In the genomic region with DNA sequence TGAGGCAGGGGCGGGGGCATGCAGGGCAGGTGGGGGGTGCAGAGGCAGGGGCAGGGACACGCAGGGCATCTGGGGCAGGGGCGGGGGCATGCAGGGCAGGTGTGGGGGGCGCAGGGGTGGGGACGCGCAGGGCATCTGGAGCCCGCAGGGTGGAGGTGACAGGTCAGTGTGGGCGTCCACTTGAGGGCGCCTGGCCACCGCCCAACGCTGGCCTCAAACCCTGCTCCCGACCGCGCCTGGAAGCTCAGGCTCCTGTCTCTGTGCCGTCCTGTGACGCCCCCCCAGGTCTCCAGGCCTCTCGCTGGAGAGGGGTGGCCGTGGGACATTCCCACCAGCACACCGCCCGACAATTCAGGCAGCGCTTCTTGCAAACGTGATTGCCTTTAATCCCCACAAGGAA, we compare ENCODE assay signal across 10 cellular contexts. TPM values are rescaled to one million over a fixed set of nuclear protein-coding genes. Genes with fewer than 3 reads are reported as not detected.
DNase-seq lines count a peak whose midpoint lies in the region; ATAC-seq and TF ChIP-seq lines count a peak whose summit lies in the region.
"Not testable (repeated sequence)": the region's sequence is repeated elsewhere in the genome, so short reads cannot be mapped to it uniquely, and the experiment has no call there.
"Had no signal": no experiment of that assay in that cellular context is flagged by ENCODE, and none has a peak within 500 bp of the region (broad histone marks: within the 10 kb centered on the region; RNA-seq: fewer than 3 reads in every experiment).

No MANE protein-coding gene starts in this region.

- H3K9me3 ChIP-seq in H9 (ENCODE audit: control insufficient read depth, low read depth, low read length); heart left ventricle; left lung; osteoblast (ENCODE audit: low read depth, low read length); aorta (ENCODE audit: control insufficient read depth, low read length): not testable (repeated sequence)

- H2BK5ac ChIP-seq in H9 (ENCODE audit: insufficient read length, low read length), result not testable (repeated sequence)

- not testable (repeated sequence) for H3K4me3 ChIP-seq in heart left ventricle; left lung; osteoblast (ENCODE audit: insufficient read depth, low read length); aorta (ENCODE audit: low read length in 2 of 2)

- not testable (repeated sequence) for H2BK20ac ChIP-seq in H9 (ENCODE audit: low read depth, low read length, poor library complexity, severe bottlenecking)

- not testable (repeated sequence) for H2BK120ac ChIP-seq in H9 (ENCODE audit: low read depth, low read length, poor library complexity, severe bottlenecking)

- not testable (repeated sequence) for H3K4me3 Mint-ChIP-seq in H9; WTC11; stimulated activated memory B cell treated with anti-CD40 and anti-IgM and Interleukin-4, amounts not matched to agents 10 μg/mL and 1 μg/mL and 100 μg/mL, for 72 hours

- H2BK15ac ChIP-seq in H9 (ENCODE audit: low read depth, low read length), result not testable (repeated sequence)

- H2BK12ac ChIP-seq in H9 (ENCODE audit: insufficient read length, low read depth, low read length), result not testable (repeated sequence)

- H3K4me1 ChIP-seq in H9 (ENCODE audit: insufficient read depth, low read length); heart left ventricle; left lung; osteoblast (ENCODE audit: insufficient read depth, low read length); aorta (ENCODE audit: control insufficient read depth in 1 of 2, insufficient read depth in 2 of 2, low read length in 2 of 2): not testable (repeated sequence)

- H4K8ac ChIP-seq in H9 (replicated peaks; ENCODE audit: insufficient read length, low read depth, low read length), result not testable (repeated sequence)

- CTCF ChIA-PET in WTC11 (lab: Charles Lee), result not testable (repeated sequence)

- not testable (repeated sequence) for H2AFZ ChIP-seq in H9 (ENCODE audit: low read length); osteoblast (ENCODE audit: low read length)

- not testable (repeated sequence) for H3K4me1 Mint-ChIP-seq in H9; WTC11; stimulated activated memory B cell treated with anti-CD40 and anti-IgM and Interleukin-4, amounts not matched to agents 10 μg/mL and 1 μg/mL and 100 μg/mL, for 72 hours

- not testable (repeated sequence) for H3K23me2 ChIP-seq in H9 (ENCODE audit: insufficient read length, low read depth, low read length, poor library complexity, severe bottlenecking)

- POLR2A ChIA-PET in WTC11 (lab: Charles Lee), result not testable (repeated sequence)

- H4K20me1 ChIP-seq in H9 (ENCODE audit: control insufficient read depth, insufficient read depth, insufficient read length); osteoblast (ENCODE audit: insufficient read depth, low read length): not testable (repeated sequence)

- not testable (repeated sequence) for H3K23ac ChIP-seq in H9 (ENCODE audit: insufficient read length, low read depth, low read length)

- not testable (repeated sequence) for H3K27ac ChIP-seq in H9 (ENCODE audit: insufficient read length, low read depth, low read length); heart left ventricle; left lung; osteoblast (ENCODE audit: low read depth, low read length); aorta (ENCODE audit: low read depth in 1 of 2, low read length in 2 of 2)

- H4K91ac ChIP-seq in H9 (ENCODE audit: insufficient read length, low read depth, low read length), result not testable (repeated sequence)

- not testable (repeated sequence) for H2AK5ac ChIP-seq in H9 (ENCODE audit: insufficient read length, low read length)

- not testable (repeated sequence) for H3K18ac ChIP-seq in H9 (ENCODE audit: insufficient read length, low read depth, low read length)

- peak; percentile 27; the same call in 1 of the 3 replicates for TF ChIP-seq CTCF in H9 (conservative IDR thresholded peaks at IDR 0.05)
- TF ChIP-seq CTCF in WTC11 (IDR thresholded peaks at IDR 0.05); heart left ventricle (IDR thresholded peaks at IDR 0.05); left lung (IDR thresholded peaks at IDR 0.05); osteoblast (IDR thresholded peaks at IDR 0.05; ENCODE audit: extremely low read depth, low read depth, low read length): not testable (repeated sequence)

- peaks cover 0 to 22% (median 0%) of the 10 kb centered on the region in 9 donors for H3K36me3 ChIP-seq in heart left ventricle
- H3K36me3 ChIP-seq in left lung; osteoblast (ENCODE audit: insufficient read depth, low read length); aorta (ENCODE audit: control insufficient read depth in 1 of 2, insufficient read depth in 2 of 2, low read length in 1 of 2): not testable (repeated sequence)

- intact Hi-C loops in heart left ventricle (cut with DNase I), result loop anchor here in 7 of 10 donors (5.0 to 10.0 kb wide), 3 partner anchors 79 to 97 kb away; no protein-coding TSS in a partner anchor
- intact Hi-C loops in left lung (cut with DNase I); aorta (cut with DNase I): not testable (repeated sequence)

- H3K9me3 Mint-ChIP-seq in H9; WTC11; stimulated activated memory B cell treated with anti-CD40 and anti-IgM and Interleukin-4, amounts not matched to agents 10 μg/mL and 1 μg/mL and 100 μg/mL, for 72 hours: not testable (repeated sequence)

- H3K27ac Mint-ChIP-seq in H9; WTC11; stimulated activated memory B cell treated with anti-CD40 and anti-IgM and Interleukin-4, amounts not matched to agents 10 μg/mL and 1 μg/mL and 100 μg/mL, for 72 hours: not testable (repeated sequence)

- not testable (repeated sequence) for H3K9ac ChIP-seq in H9 (ENCODE audit: extremely low read depth, insufficient read length, low read length)

- peaks cover 0 to 23% (median 5%) of the 10 kb centered on the region in 3 experiments; a peak in 4 of 7 replicates for H3K36me3 Mint-ChIP-seq in H9 (ENCODE audit: insufficient read depth in 1 of 3, low read depth in 3 of 3)
- not testable (repeated sequence) for H3K36me3 Mint-ChIP-seq in WTC11; stimulated activated memory B cell treated with anti-CD40 and anti-IgM and Interleukin-4, amounts not matched to agents 10 μg/mL and 1 μg/mL and 100 μg/mL, for 72 hours

- not testable (repeated sequence) for H3K79me2 ChIP-seq in H9 (ENCODE audit: insufficient read depth, low read length); osteoblast (ENCODE audit: insufficient read depth, low read length)

- WGBS in H9 (ENCODE audit: extremely low coverage, insufficient read length, low lambda C conversion rate), result no CpG with 5 or more reads among the region's 22 CpGs
- 81 to 91% (median 84%) methylated on average over 21 to 22 of the region's 22 CpGs for WGBS in heart left ventricle, 4 donors
- WGBS in aorta, 2 donors, result 76 to 90% methylated on average over 21 to 22 of the region's 22 CpGs

- H3K4ac ChIP-seq in H9 (ENCODE audit: low read depth, low read length), result not testable (repeated sequence)

- not testable (repeated sequence) for H3K27me3 Mint-ChIP-seq in H9 (ENCODE audit: low read depth); WTC11 (ENCODE audit: low read depth)
- peaks cover 35% of the 10 kb centered on the region for H3K27me3 Mint-ChIP-seq in stimulated activated memory B cell treated with anti-CD40 and anti-IgM and Interleukin-4, amounts not matched to agents 10 μg/mL and 1 μg/mL and 100 μg/mL, for 72 hours

- not testable (repeated sequence) for H3K14ac ChIP-seq in H9 (ENCODE audit: insufficient read depth, low read length)

- not testable (repeated sequence) for H3K56ac ChIP-seq in H9 (ENCODE audit: insufficient read length, low read depth, low read length)

- H3T11ph ChIP-seq in H9 (ENCODE audit: low read length), result not testable (repeated sequence)

- DNase-seq in H9, result peak; percentile 63
- DNase-seq in WTC11 (ENCODE audit: low spot score), result peak; percentile 11
- peak; percentile 12 for DNase-seq in activated naive CD4-positive, alpha-beta T cell treated with anti-CD3 and anti-CD28 coated beads, Interleukin-2, amount 50 U/mL, for 16 hours
- peak in 3 of 5 donors; percentile 6 to 56 (median 15) for DNase-seq in heart left ventricle
- DNase-seq in left lung, result peak; percentile 29 to 55
- peak; percentile 35 for DNase-seq in osteoblast (ENCODE audit: insufficient read length, low spot score, missing footprints)
- peak; percentile 36 to 77 for DNase-seq in aorta

- ATAC-seq in WTC11; left lung; aorta (ENCODE audit: low FRiP score): not testable (repeated sequence)
- ATAC-seq in heart left ventricle, result peak in 1 of 4 donors; percentile 0
- peak; percentile 31 for ATAC-seq in stimulated activated memory B cell treated with anti-CD40 and anti-IgM and Interleukin-4, amounts not matched to agents 10 μg/mL and 1 μg/mL and 100 μg/mL, for 72 hours

- H3K79me1 ChIP-seq in H9 (ENCODE audit: insufficient read depth, low read depth, low read length, poor library complexity, severe bottlenecking), result not testable (repeated sequence)

- not testable (repeated sequence) for H4K5ac ChIP-seq in H9 (ENCODE audit: insufficient read length, low read depth, low read length)

- H3K4me2 ChIP-seq in H9 (ENCODE audit: insufficient read depth, insufficient read length, low read length); osteoblast (ENCODE audit: insufficient read depth, low read length): not testable (repeated sequence)

- not testable (repeated sequence) for H3K27me3 ChIP-seq in H9 (ENCODE audit: insufficient read depth, low read length); heart left ventricle; left lung; osteoblast (ENCODE audit: insufficient read depth, low read length); aorta (ENCODE audit: control insufficient read depth in 1 of 2, insufficient read depth in 2 of 2, low read length in 1 of 2)

- not testable (repeated sequence) for TF ChIP-seq POLR2A in heart left ventricle (IDR thresholded peaks at IDR 0.05)

RNA-seq across cellular contexts. Expression of gene ZDHHC11, which starts 6.9 kb away (rescaled TPM):
- 32.7 and 37.6 TPM in 2 replicates for total RNA-seq in H9 (2021)
- 21.4 to 37.5 TPM (median 37.3 TPM) in 3 replicates for total RNA-seq in WTC11 (2021)
- total RNA-seq in heart left ventricle, result 10 to 100 TPM in 6 of 9 donors, 1 to 10 TPM in 3; 6.6 to 25.0 (median 10.8) TPM
- 10 to 100 TPM in 1 of 2 donors, 1 to 10 TPM in 1; 6.3 to 12.5 TPM for polyA plus RNA-seq in heart left ventricle
- total RNA-seq in left lung, result 10 to 100 TPM; 14.6 to 34.9 TPM
- 1.2 and 1.8 TPM in 2 replicates for total RNA-seq in osteoblast
- 10 to 100 TPM in 1 of 2 donors, 1 to 10 TPM in 1; 9.4 to 26.0 TPM for total RNA-seq in aorta
- 1 to 10 TPM; 1.5 to 3.1 TPM for polyA plus RNA-seq in aorta
- polyA plus RNA-seq: CD4-positive, CD25-positive, alpha-beta regulatory T cell had no signal

RNA-seq across cellular contexts. Expression of gene BRD9, which starts 48.7 kb away (rescaled TPM):
- total RNA-seq in H9 (2021), result 67.4 and 70.5 TPM in 2 replicates
- 50.5 to 55.6 TPM (median 50.9 TPM) in 3 replicates for total RNA-seq in WTC11 (2021)
- total RNA-seq in heart left ventricle, result 10 to 100 TPM; 17.9 to 32.1 (median 23.9) TPM
- polyA plus RNA-seq in heart left ventricle, result 10 to 100 TPM; 17.5 to 19.5 TPM
- 10 to 100 TPM; 37.9 to 40.8 TPM for total RNA-seq in left lung
- 29.8 and 35.8 TPM in 2 replicates for total RNA-seq in osteoblast
- total RNA-seq in aorta, result 10 to 100 TPM; 38.2 to 39.7 TPM
- 10 to 100 TPM; 12.5 to 36.4 TPM for polyA plus RNA-seq in aorta

RNA-seq across cellular contexts. Expression of gene TRIP13, which starts 48.8 kb away (rescaled TPM):
- total RNA-seq in H9 (2021) (40.6 and 42.6 TPM in 2 replicates), WTC11 (2021) (31.4 to 35.0 TPM (median 33.7 TPM) in 3 replicates), heart left ventricle (1 to 10 TPM in 2 of 9 donors, under 1 TPM in 7; 0.31 to 4.2 (median 0.49) TPM), left lung (1 to 10 TPM; 4.3 to 4.5 TPM), osteoblast (3.8 and 4.0 TPM in 2 replicates), aorta (1 to 10 TPM in 1 of 2 donors, under 1 TPM in 1; 0.84 to 1.3 TPM)
- polyA plus RNA-seq in heart left ventricle (1 to 10 TPM in 1 of 2 donors, under 1 TPM in 1; 0.19 to 1.8 TPM), aorta (1 to 10 TPM in 1 of 2 donors, under 1 TPM in 1; 0.28 to 1.3 TPM)

RNA-seq across cellular contexts. Expression of gene ZDHHC11B, which starts 59.4 kb away (rescaled TPM):
- total RNA-seq in H9 (2021), result 0.86 and 1.4 TPM in 2 replicates
- 2.3 to 4.4 TPM (median 3.1 TPM) in 3 replicates for total RNA-seq in WTC11 (2021)
- 10 to 100 TPM in 5 of 9 donors, 1 to 10 TPM in 4; 5.1 to 26.5 (median 10.2) TPM for total RNA-seq in heart left ventricle
- 1 to 10 TPM; 3.0 to 8.8 TPM for polyA plus RNA-seq in heart left ventricle
- total RNA-seq in left lung, result 10 to 100 TPM in 1 of 2 donors, 1 to 10 TPM in 1; 8.4 to 26.4 TPM
- total RNA-seq in osteoblast, result not detected in 2 replicates
- 10 to 100 TPM in 1 of 2 donors, 1 to 10 TPM in 1; 5.9 to 17.7 TPM for total RNA-seq in aorta
- polyA plus RNA-seq in aorta, result 1 to 10 TPM; 2.0 to 4.5 TPM
- total RNA-seq: GM12878 had no signal
- polyA plus RNA-seq: CD4-positive, CD25-positive, alpha-beta regulatory T cell had no signal

Comparison
In these comparisons a context has a peak if more than half of its experiments do, and no peak if none do; other contexts are left out.
1. DNase-seq: peak in every context shown above with its lines; median percentile 63 in H9; 56 in aorta; 42 in left lung; 35 in osteoblast; 15 in heart left ventricle; 12 in activated naive CD4-positive, alpha-beta T cell treated with anti-CD3 and anti-CD28 coated beads, Interleukin-2, amount 50 U/mL, for 16 hours; 11 in WTC11.